ENCODE assay signal across 8 cellular contexts in genomic region chr16:89395150-89396142, GRCh38.
DNase-seq lines count a peak whose midpoint lies in the region; ATAC-seq lines count a peak whose summit lies in the region.

No MANE protein-coding gene starts in this region.

- H3K9me3 ChIP-seq in skeletal muscle satellite cell (replicated peaks; ENCODE audit: low read length): no peaks in the 10 kb centered on the region

- H3K4me2 ChIP-seq in skeletal muscle satellite cell (ENCODE audit: low read length): peak overlapping the region; percentile 65

- H3K4me3 Mint-ChIP-seq in activated T-cell treated with anti-CD3 and anti-CD28 coated beads, Interleukin-2, amount 50 U/mL, for 72 hours: no peak overlapping the region

- peak overlapping the region; percentile 19 for H3K4me3 ChIP-seq in skeletal muscle satellite cell (ENCODE audit: low read length)

- H3K27me3 Mint-ChIP-seq in activated T-cell treated with anti-CD3 and anti-CD28 coated beads, Interleukin-2, amount 50 U/mL, for 72 hours (ENCODE audit: low read depth): no peaks in the 10 kb centered on the region

- H3K4me1 ChIP-seq in skeletal muscle satellite cell (ENCODE audit: control insufficient read depth, insufficient read depth, low read length): peaks cover 28% of the 10 kb centered on the region

- no peaks in the 10 kb centered on the region for H3K9me3 Mint-ChIP-seq in activated T-cell treated with anti-CD3 and anti-CD28 coated beads, Interleukin-2, amount 50 U/mL, for 72 hours

- no peak for DNase-seq in activated T-cell treated with anti-CD3 and anti-CD28 coated beads, Interleukin-2, amount 50 U/mL, for 72 hours
- DNase-seq in activated T-cell treated with anti-CD3 and anti-CD28 coated beads for 4 hours: no peak
- DNase-seq in astrocyte of the hippocampus (ENCODE audit: low read depth, low spot score): peak; percentile 99
- peak; percentile 61 to 73 for DNase-seq in hippocampal formation (lab: John Stamatoyannopoulos, UW)
- DNase-seq in activated CD4-positive, alpha-beta T cell treated with anti-CD3 and anti-CD28 coated beads, Interleukin-2, amount 50 U/mL, for 4 hours: no peak
- no peak for DNase-seq in DMS114 treated with DMSO at 0.1 percent for 48 hours (lab: John Stamatoyannopoulos, UW; ENCODE audit: unreplicated experiment)
- no peak for DNase-seq in stimulated activated CD4-positive, alpha-beta T cell treated with anti-CD3 and anti-CD28 coated beads, Interleukin-2, amount 100 ng/mL, for 24 hours

- H3K36me3 ChIP-seq in skeletal muscle satellite cell (ENCODE audit: insufficient read depth, low read length): peaks cover 9% of the 10 kb centered on the region

- no peak for ATAC-seq in activated T-cell treated with anti-CD3 and anti-CD28 coated beads, Interleukin-2, amount 50 U/mL, for 72 hours (replicated peaks in 1 of 2)

- H3K9ac ChIP-seq in skeletal muscle satellite cell (ENCODE audit: low read depth, low read length): peak overlapping the region; percentile 51

- peak overlapping the region; percentile 70 for H3K27ac Mint-ChIP-seq in activated T-cell treated with anti-CD3 and anti-CD28 coated beads, Interleukin-2, amount 50 U/mL, for 72 hours

- no peaks in the 10 kb centered on the region for H3K27me3 ChIP-seq in skeletal muscle satellite cell (ENCODE audit: control insufficient read depth, insufficient read depth, low read length)

- peaks cover 38% of the 10 kb centered on the region for H3K4me1 Mint-ChIP-seq in activated T-cell treated with anti-CD3 and anti-CD28 coated beads, Interleukin-2, amount 50 U/mL, for 72 hours (ENCODE audit: low read depth)

- H3K36me3 Mint-ChIP-seq in activated T-cell treated with anti-CD3 and anti-CD28 coated beads, Interleukin-2, amount 50 U/mL, for 72 hours (ENCODE audit: insufficient read depth in 2 of 2): peaks cover 0 to 5% of the 10 kb centered on the region in 2 donors

Comparison
In these comparisons a context has a peak if more than half of its experiments do, and no peak if none do; other contexts are left out.
1. DNase-seq: peak in astrocyte of the hippocampus (single experiment) and hippocampal formation (2 of 2); none in activated T-cell treated with anti-CD3 and anti-CD28 coated beads, Interleukin-2, amount 50 U/mL, for 72 hours (0 of 2), activated T-cell treated with anti-CD3 and anti-CD28 coated beads for 4 hours (single experiment), activated CD4-positive, alpha-beta T cell treated with anti-CD3 and anti-CD28 coated beads, Interleukin-2, amount 50 U/mL, for 4 hours (0 of 2), DMS114 treated with DMSO at 0.1 percent for 48 hours (single experiment) and stimulated activated CD4-positive, alpha-beta T cell treated with anti-CD3 and anti-CD28 coated beads, Interleukin-2, amount 100 ng/mL, for 24 hours (0 of 2).